8 cellular contexts compared by ENCODE assay signal in genomic region chr1:54052470-54052933, GRCh38. TPM values are rescaled to one million over a fixed set of nuclear protein-coding genes. Genes with fewer than 3 reads are reported as not detected.
DNase-seq lines count a peak whose midpoint lies in the region; ATAC-seq and TF ChIP-seq lines count a peak whose summit lies in the region.

No MANE protein-coding gene starts in this region.

- no peak for TF ChIP-seq CTCF in AG09309 (IDR thresholded peaks at IDR 0.05; ENCODE audit: control insufficient read depth, insufficient read depth, low read depth, low read length, missing control alignments)
- no peak for TF ChIP-seq CTCF in GM12865 (IDR thresholded peaks at IDR 0.05; ENCODE audit: insufficient read depth, low read depth, low read length, missing control alignments)
- no peak for TF ChIP-seq CTCF in OCI-LY3 (IDR thresholded peaks at IDR 0.05; ENCODE audit: low read depth, low read length)
- no peak for TF ChIP-seq CTCF in retinal pigment epithelial cell (conservative IDR thresholded peaks at IDR 0.05; ENCODE audit: low read depth, low read length)

- H3K27ac ChIP-seq in OCI-LY3 (ENCODE audit: low read length), result peak overlapping the region; percentile 64
- peak overlapping the region; percentile 90 for H3K27ac ChIP-seq in adipose tissue (ENCODE audit: low read depth, low read length)
- peak overlapping the region; percentile 98 for H3K27ac ChIP-seq in right cardiac atrium (ENCODE audit: low read length)

- H2AFZ ChIP-seq in OCI-LY3 (ENCODE audit: low read depth, low read length), result no peak overlapping the region; the same call in 1 of the 2 replicates

- no peaks in the 10 kb centered on the region for H3K9me3 ChIP-seq in OCI-LY3 (ENCODE audit: insufficient read depth, low read length)
- H3K9me3 ChIP-seq in right cardiac atrium (ENCODE audit: control insufficient read depth, low read length), result no peaks in the 10 kb centered on the region

- H3K4me1 ChIP-seq in OCI-LY3 (ENCODE audit: low read length) (peaks cover 15% of the 10 kb centered on the region), right cardiac atrium (ENCODE audit: control insufficient read depth, insufficient read depth, low read length) (peaks cover 2% of the 10 kb centered on the region)

- peak overlapping the region; percentile 74 for H3K9ac ChIP-seq in OCI-LY3 (ENCODE audit: low read length)

- H3K79me2 ChIP-seq in OCI-LY3 (ENCODE audit: low read length), result peaks cover 41% of the 10 kb centered on the region

- peaks cover 15% of the 10 kb centered on the region; the same call in 1 of the 2 replicates for H4K20me1 ChIP-seq in OCI-LY3 (ENCODE audit: insufficient read depth, low read length)

- no peaks in the 10 kb centered on the region for H3K36me3 ChIP-seq in OCI-LY3 (replicated peaks; ENCODE audit: low read depth, low read length)

- ATAC-seq in HG03039 (IDR thresholded peaks at IDR 0.05; ENCODE audit: unreplicated experiment) (peak; percentile 0), right cardiac atrium (peak; percentile 13 to 39)

- peak overlapping the region; percentile 95 for H3K4me2 ChIP-seq in OCI-LY3 (ENCODE audit: low read length)

- intact Hi-C loops in right cardiac atrium (cut with DNase I), result no loop called here

- peak overlapping the region; percentile 70 for H3K4me3 ChIP-seq in AG09309 (ENCODE audit: control insufficient read depth, low read depth, low read length)
- H3K4me3 ChIP-seq in GM12865 (ENCODE audit: low read depth, low read length), result peak overlapping the region; percentile 93
- peak overlapping the region; percentile 90 for H3K4me3 ChIP-seq in OCI-LY3 (ENCODE audit: low read length)
- peak overlapping the region; percentile 96 for H3K4me3 ChIP-seq in right cardiac atrium (ENCODE audit: low read length)
- peak overlapping the region; percentile 99 for H3K4me3 ChIP-seq in retinal pigment epithelial cell (ENCODE audit: low read length)

- WGBS in adipose tissue, 3 donors, result 0% methylated on average over 23 of the region's 23 CpGs
- under 1% methylated on average over 23 of the region's 23 CpGs for WGBS in right cardiac atrium

- no peak for DNase-seq in AG09309 (ENCODE audit: low read depth)
- DNase-seq in GM12865 (ENCODE audit: low read depth), result peak; percentile 49
- peak; percentile 18 to 55 (median 55) for DNase-seq in right cardiac atrium
- DNase-seq in retinal pigment epithelial cell (ENCODE audit: low read depth), result no peak
- no peak for DNase-seq in cortex of kidney (lab: John Stamatoyannopoulos, UW)

- H3K27me3 ChIP-seq in OCI-LY3 (ENCODE audit: low read depth, low read length) (no peaks in the 10 kb centered on the region), right cardiac atrium (ENCODE audit: control insufficient read depth, insufficient read depth) (no peaks in the 10 kb centered on the region)

RNA-seq across cellular contexts. Expression of gene TMEM59, which starts 0.5 kb away (rescaled TPM):
- polyA plus RNA-seq in adipose tissue (100 to 1,000 TPM; 154 to 267 (median 178) TPM), right cardiac atrium (245 TPM)
- total RNA-seq in right cardiac atrium, result 100 to 1,000 TPM; 333 to 377 (median 362) TPM

RNA-seq across cellular contexts. Expression of gene TCEANC2, which starts 0.9 kb away (rescaled TPM):
- polyA plus RNA-seq in adipose tissue (1 to 10 TPM; 1.4 to 3.8 (median 1.4) TPM), right cardiac atrium (3.1 TPM)
- 1 to 10 TPM; 3.8 to 5.7 (median 4.6) TPM for total RNA-seq in right cardiac atrium

RNA-seq across cellular contexts. Expression of gene LDLRAD1, which starts 34.5 kb away (rescaled TPM):
- not detected for polyA plus RNA-seq in adipose tissue
- total RNA-seq in right cardiac atrium, result not detected
- polyA plus RNA-seq in right cardiac atrium, result not detected

Comparison
In these comparisons a context has a peak if more than half of its experiments do, and no peak if none do; other contexts are left out.
1. DNase-seq: peak in GM12865 (single experiment) and right cardiac atrium (3 of 3); none in AG09309 (single experiment), retinal pigment epithelial cell (single experiment) and cortex of kidney (single experiment).
2. Peak in every context shown above with its lines, with median percentiles within 50 percentile points of each other: H3K4me3 ChIP-seq and H3K27ac ChIP-seq.